16 cellular contexts compared by ENCODE assay signal in the genomic region with DNA sequence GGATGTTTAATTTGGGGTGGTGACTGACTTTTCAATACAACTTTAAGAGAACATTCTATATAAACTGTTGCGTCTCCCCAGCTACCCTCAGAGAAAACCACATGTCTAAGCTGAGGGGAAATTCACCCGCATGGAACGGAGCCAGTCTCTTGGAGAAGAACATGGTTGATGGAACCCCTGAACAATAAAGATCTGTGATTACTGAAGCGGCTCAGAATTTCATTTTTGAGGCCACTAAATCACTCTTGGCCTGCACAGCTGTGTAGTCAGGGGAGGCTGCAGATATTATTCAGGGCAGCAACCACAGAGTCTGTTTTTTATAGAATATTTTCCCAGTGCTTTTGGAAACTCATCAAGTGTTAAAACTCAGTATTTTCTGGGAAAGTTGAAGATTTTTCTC.
"Had no signal": no experiment of that assay in that cellular context is flagged by ENCODE, and none has a peak within 500 bp of the region (broad histone marks: within the 10 kb centered on the region; RNA-seq: fewer than 3 reads in every experiment).

No MANE protein-coding gene starts in this region.

- H3K36me3 ChIP-seq: gastrocnemius medialis, thoracic aorta, uterus had no signal

- H3K4me1 ChIP-seq: uterus had no signal

- H3K9me3 ChIP-seq: gastrocnemius medialis, thoracic aorta, uterus had no signal

- H3K4me3 Mint-ChIP-seq: activated CD4-positive, alpha-beta memory T cell treated with anti-CD3 and anti-CD28 coated beads for 36 hours; natural killer cell treated with Interleukin-12 subunit alpha and Interleukin-12 subunit beta and Interleukin-15 and Interleukin-18, amount 100 ng/mL, for 72 hours; stimulated activated naive CD8-positive, alpha-beta T cell treated with anti-CD3 and anti-CD28 coated beads, Interleukin-15, Interleukin-2, amounts not matched to agents 100 ng/mL and 50 ng/mL, for 24 hours had no signal

- H3K36me3 Mint-ChIP-seq: activated CD4-positive, alpha-beta memory T cell treated with anti-CD3 and anti-CD28 coated beads for 36 hours; natural killer cell treated with Interleukin-12 subunit alpha and Interleukin-12 subunit beta and Interleukin-15 and Interleukin-18, amount 100 ng/mL, for 72 hours had no signal

- H3K4me3 ChIP-seq: gastrocnemius medialis, thoracic aorta, uterus had no signal

- H3K27me3 Mint-ChIP-seq: natural killer cell treated with Interleukin-12 subunit alpha and Interleukin-12 subunit beta and Interleukin-15 and Interleukin-18, amount 100 ng/mL, for 72 hours; stimulated activated naive CD8-positive, alpha-beta T cell treated with anti-CD3 and anti-CD28 coated beads, Interleukin-15, Interleukin-2, amounts not matched to agents 100 ng/mL and 50 ng/mL, for 24 hours had no signal

- H3K27me3 ChIP-seq: gastrocnemius medialis had no signal

- H3K9me3 Mint-ChIP-seq: activated CD4-positive, alpha-beta memory T cell treated with anti-CD3 and anti-CD28 coated beads for 36 hours; stimulated activated naive CD8-positive, alpha-beta T cell treated with anti-CD3 and anti-CD28 coated beads, Interleukin-15, Interleukin-2, amounts not matched to agents 100 ng/mL and 50 ng/mL, for 24 hours had no signal

- H3K27ac Mint-ChIP-seq: activated CD4-positive, alpha-beta memory T cell treated with anti-CD3 and anti-CD28 coated beads for 36 hours; natural killer cell treated with Interleukin-12 subunit alpha and Interleukin-12 subunit beta and Interleukin-15 and Interleukin-18, amount 100 ng/mL, for 72 hours; stimulated activated naive CD8-positive, alpha-beta T cell treated with anti-CD3 and anti-CD28 coated beads, Interleukin-15, Interleukin-2, amounts not matched to agents 100 ng/mL and 50 ng/mL, for 24 hours had no signal

- H3K27ac ChIP-seq: gastrocnemius medialis, thoracic aorta, uterus had no signal

- DNase-seq: activated CD4-positive, alpha-beta memory T cell treated with anti-CD3 and anti-CD28 coated beads for 36 hours; activated CD4-positive, alpha-beta T cell treated with anti-CD3 and anti-CD28 coated beads for 1 hour; activated gamma-delta T cell treated with Interleukin-2 at 50 U/mL for 16 hours; activated T-cell treated with anti-CD3 and anti-CD28 coated beads, Interleukin-2, amount 50 U/mL, for 48 hours; aorta; caudate nucleus; cortex of kidney; effector memory CD4-positive, alpha-beta T cell; gastrocnemius medialis; midbrain; stimulated activated CD4-positive, alpha-beta T cell treated with anti-CD3 and anti-CD28 coated beads, Interleukin-4, amount 100 ng/mL, for 24 hours; T-helper 9 cell; uterus had no signal
